Comparison of ENCODE assay signal across 14 cellular contexts in genomic region chr5:148834689-148835088, GRCh38. TPM values are rescaled to one million over a fixed set of nuclear protein-coding genes. Genes with fewer than 3 reads are reported as not detected.
DNase-seq lines count a peak whose midpoint lies in the region; ATAC-seq and TF ChIP-seq lines count a peak whose summit lies in the region.
"Had no signal": no experiment of that assay in that cellular context is flagged by ENCODE, and none has a peak within 500 bp of the region (broad histone marks: within the 10 kb centered on the region; RNA-seq: fewer than 3 reads in every experiment).

No MANE protein-coding gene starts in this region.

- POLR2A ChIA-PET in activated B cell treated with CpG ODN at 0.5 μM for 24 hours (lab: Charles Lee) = interaction anchor here (0.6 to 1.6 kb wide), 3 partner anchors 8 to 84 kb away, joined by 3 to 7 read pairs (median 4); partner anchors contain the start of gene ADRB2

- no peaks in the 10 kb centered on the region for H3K36me3 Mint-ChIP-seq in activated B cell treated with CpG ODN at 0.5 μM for 24 hours (ENCODE audit: low read depth)
- no peaks in the 10 kb centered on the region for H3K36me3 Mint-ChIP-seq in activated naive CD4-positive, alpha-beta T cell treated with anti-CD3 and anti-CD28 coated beads, Interleukin-2, amount 10 ng/mL, durations not matched to agents 7 days and 5 days

- H3K4me1 Mint-ChIP-seq in stimulated activated naive CD8-positive, alpha-beta T cell treated with anti-CD3 and anti-CD28 coated beads, Interleukin-15, amount 100 ng/mL, for 72 hours = peaks cover 12% of the 10 kb centered on the region
- peaks cover 89% of the 10 kb centered on the region for H3K4me1 Mint-ChIP-seq in activated B cell treated with CpG ODN at 0.5 μM for 24 hours
- peaks cover 19% of the 10 kb centered on the region for H3K4me1 Mint-ChIP-seq in activated naive CD4-positive, alpha-beta T cell treated with anti-CD3 and anti-CD28 coated beads, Interleukin-2, amount 10 ng/mL, durations not matched to agents 7 days and 5 days

- DNase-seq in stimulated activated naive CD8-positive, alpha-beta T cell treated with anti-CD3 and anti-CD28 coated beads, Interleukin-15, amount 100 ng/mL, for 72 hours = no peak
- no peak for DNase-seq in stimulated activated naive CD8-positive, alpha-beta T cell treated with anti-CD3 and anti-CD28 coated beads, Interleukin-15, Interleukin-2, amounts not matched to agents 100 U/mL and 50 U/mL, for 24 hours
- DNase-seq in activated B cell treated with CpG ODN at 0.5 μM for 24 hours (no peak), DMS79 (lab: John Stamatoyannopoulos, UW) (no peak)
- DNase-seq in activated naive CD4-positive, alpha-beta T cell treated with anti-CD3 and anti-CD28 coated beads, Interleukin-2, amount 10 ng/mL, durations not matched to agents 7 days and 5 days = no peak
- DNase-seq in activated CD4-positive, alpha-beta T cell treated with anti-CD3 and anti-CD28 coated beads for 4 hours = no peak
- DNase-seq: NCI-H1694, NCI-H82, SK-N-SH, spleen, upper lobe of left lung had no signal

- peak; percentile 60 for ATAC-seq in stimulated activated naive CD8-positive, alpha-beta T cell treated with anti-CD3 and anti-CD28 coated beads, Interleukin-15, amount 100 ng/mL, for 72 hours
- ATAC-seq in stimulated activated naive CD8-positive, alpha-beta T cell treated with anti-CD3 and anti-CD28 coated beads, Interleukin-15, Interleukin-2, amounts not matched to agents 100 U/mL and 50 U/mL, for 24 hours = no peak
- peak; percentile 31 for ATAC-seq in HG02759 (IDR thresholded peaks at IDR 0.05; ENCODE audit: unreplicated experiment)
- peak; percentile 26 for ATAC-seq in activated B cell treated with CpG ODN at 0.5 μM for 24 hours (ENCODE audit: low read depth)
- no peak for ATAC-seq in HG03432 (IDR thresholded peaks at IDR 0.05; ENCODE audit: unreplicated experiment)

- H3K27ac Mint-ChIP-seq in stimulated activated naive CD8-positive, alpha-beta T cell treated with anti-CD3 and anti-CD28 coated beads, Interleukin-15, amount 100 ng/mL, for 72 hours = no peak overlapping the region
- peak overlapping the region; percentile 79 for H3K27ac Mint-ChIP-seq in activated B cell treated with CpG ODN at 0.5 μM for 24 hours
- H3K27ac Mint-ChIP-seq in activated naive CD4-positive, alpha-beta T cell treated with anti-CD3 and anti-CD28 coated beads, Interleukin-2, amount 10 ng/mL, durations not matched to agents 7 days and 5 days = no peak overlapping the region
- H3K27ac Mint-ChIP-seq: nephron had no signal

- H3K9me3 Mint-ChIP-seq in stimulated activated naive CD8-positive, alpha-beta T cell treated with anti-CD3 and anti-CD28 coated beads, Interleukin-15, amount 100 ng/mL, for 72 hours = no peaks in the 10 kb centered on the region
- H3K9me3 Mint-ChIP-seq in activated B cell treated with CpG ODN at 0.5 μM for 24 hours = no peaks in the 10 kb centered on the region
- H3K9me3 Mint-ChIP-seq in activated naive CD4-positive, alpha-beta T cell treated with anti-CD3 and anti-CD28 coated beads, Interleukin-2, amount 10 ng/mL, durations not matched to agents 7 days and 5 days = no peaks in the 10 kb centered on the region
- H3K9me3 Mint-ChIP-seq: nephron had no signal

- intact Hi-C loops in activated B cell treated with CpG ODN at 0.5 μM for 24 hours (cut with micrococcal nuclease) = loop anchor here (5.0 to 10.0 kb wide), 2 partner anchors 42 to 510 kb away; partner anchors contain the start of gene GRPEL2

- no peak overlapping the region for H3K4me3 Mint-ChIP-seq in stimulated activated naive CD8-positive, alpha-beta T cell treated with anti-CD3 and anti-CD28 coated beads, Interleukin-15, amount 100 ng/mL, for 72 hours
- H3K4me3 Mint-ChIP-seq in activated B cell treated with CpG ODN at 0.5 μM for 24 hours = peak overlapping the region; percentile 44
- H3K4me3 Mint-ChIP-seq in activated naive CD4-positive, alpha-beta T cell treated with anti-CD3 and anti-CD28 coated beads, Interleukin-2, amount 10 ng/mL, durations not matched to agents 7 days and 5 days = no peak overlapping the region
- H3K4me3 Mint-ChIP-seq: nephron had no signal

- CTCF ChIA-PET in activated B cell treated with CpG ODN at 0.5 μM for 24 hours (lab: Charles Lee) = interaction anchor here (1.5 to 6.1 kb wide), 2 partner anchors 13 to 93 kb away, joined by 6 to 31 read pairs; no protein-coding TSS in a partner anchor
- CTCF ChIA-PET in activated naive CD4-positive, alpha-beta T cell treated with anti-CD3 and anti-CD28 coated beads, Interleukin-2, amount 10 ng/mL, durations not matched to agents 7 days and 5 days (lab: Charles Lee) = no interaction called here

- H3K27me3 Mint-ChIP-seq in stimulated activated naive CD8-positive, alpha-beta T cell treated with anti-CD3 and anti-CD28 coated beads, Interleukin-15, amount 100 ng/mL, for 72 hours = peaks cover 2% of the 10 kb centered on the region
- H3K27me3 Mint-ChIP-seq in activated B cell treated with CpG ODN at 0.5 μM for 24 hours = no peaks in the 10 kb centered on the region
- peaks cover 23% of the 10 kb centered on the region for H3K27me3 Mint-ChIP-seq in activated naive CD4-positive, alpha-beta T cell treated with anti-CD3 and anti-CD28 coated beads, Interleukin-2, amount 10 ng/mL, durations not matched to agents 7 days and 5 days

- TF ChIP-seq CTCF in activated B cell treated with CpG ODN at 0.5 μM for 24 hours (IDR thresholded peaks at IDR 0.05) = no peak

RNA-seq across cellular contexts. Expression of gene ADRB2, which starts 8.3 kb away (rescaled TPM):
- 3.2 TPM in 2 replicates for total RNA-seq in activated B cell treated with CpG ODN at 0.5 μM for 24 hours

Comparison
In these comparisons a context has a peak if more than half of its experiments do, and no peak if none do; other contexts are left out.
1. ATAC-seq: peak in stimulated activated naive CD8-positive, alpha-beta T cell treated with anti-CD3 and anti-CD28 coated beads, Interleukin-15, amount 100 ng/mL, for 72 hours (single experiment), HG02759 (single experiment) and activated B cell treated with CpG ODN at 0.5 μM for 24 hours (single experiment); none in stimulated activated naive CD8-positive, alpha-beta T cell treated with anti-CD3 and anti-CD28 coated beads, Interleukin-15, Interleukin-2, amounts not matched to agents 100 U/mL and 50 U/mL, for 24 hours (single experiment) and HG03432 (single experiment).